ENCODE assay signal across 11 cellular contexts in genomic region chr7:3559178-3559765, GRCh38.
A peak's percentile ranks its signal among the peaks of the same experiment; 100 is the strongest.
DNase-seq lines count a peak whose midpoint lies in the region; ATAC-seq, FAIRE-seq and TF ChIP-seq lines count a peak whose summit lies in the region.
"Had no signal": no experiment of that assay in that cellular context is flagged by ENCODE, and none has a peak within 500 bp of the region (broad histone marks: within the 10 kb centered on the region; RNA-seq: fewer than 3 reads in every experiment).

No MANE protein-coding gene starts in this region.

- no peaks in the 10 kb centered on the region for H3K79me1 ChIP-seq in mesendoderm (ENCODE audit: low read length)

- H3K27ac ChIP-seq in A673 (ENCODE audit: low read depth, low read length, poor library complexity, severe bottlenecking) = no peak overlapping the region
- H3K27ac ChIP-seq in astrocyte (ENCODE audit: low read depth, low read length) = no peak overlapping the region
- H3K27ac ChIP-seq in keratinocyte (ENCODE audit: control insufficient read depth, insufficient read depth, low read length) = no peak overlapping the region
- no peak overlapping the region for H3K27ac ChIP-seq in mesendoderm (ENCODE audit: low read depth, low read length)
- no peak overlapping the region for H3K27ac ChIP-seq in kidney (ENCODE audit: low read depth in 2 of 2, low read length in 2 of 2)

- no CpG with 5 or more reads among the region's 4 CpGs for WGBS in mesendoderm (ENCODE audit: extremely low coverage, insufficient coverage, low lambda C conversion rate)

- H3K23ac ChIP-seq in mesendoderm (ENCODE audit: low read length) = no peak overlapping the region

- no peak overlapping the region for H4K5ac ChIP-seq in mesendoderm (ENCODE audit: low read length)

- no peak overlapping the region for H3K56ac ChIP-seq in mesendoderm (ENCODE audit: low read length)

- dilution Hi-C loops in keratinocyte (cut with MboI; ENCODE audit: extremely low pct_ligation_motif_present, low sequenced_read_pairs) = no loop called here

- no peaks in the 10 kb centered on the region for H3K36me3 ChIP-seq in A673 (ENCODE audit: insufficient read depth, low read length, poor library complexity, severe bottlenecking)
- H3K36me3 ChIP-seq in astrocyte (ENCODE audit: insufficient read depth, low read length) = no peaks in the 10 kb centered on the region
- no peaks in the 10 kb centered on the region for H3K36me3 ChIP-seq in keratinocyte (ENCODE audit: control insufficient read depth in 2 of 2, extremely low read depth in 1 of 2, insufficient read depth in 2 of 2, low read length in 2 of 2)
- no peaks in the 10 kb centered on the region for H3K36me3 ChIP-seq in mesendoderm (ENCODE audit: control insufficient read depth, insufficient read depth, low read length)
- H3K36me3 ChIP-seq in kidney (ENCODE audit: control insufficient read depth in 1 of 2, insufficient read depth in 2 of 2, low read length in 2 of 2) = no peaks in the 10 kb centered on the region

- POLR2A ChIA-PET in A673 (lab: Charles Lee; ENCODE audit: low non-redundant PET) = no interaction called here

- no peak for ATAC-seq in GM21381 (IDR thresholded peaks at IDR 0.05; ENCODE audit: unreplicated experiment)
- ATAC-seq: T-cell had no signal

- H3K4ac ChIP-seq in mesendoderm (ENCODE audit: low read depth, low read length) = no peak overlapping the region

- H3K27me3 Mint-ChIP-seq in astrocyte (ENCODE audit: low read depth, unreplicated experiment) = no peaks in the 10 kb centered on the region

- H3K18ac ChIP-seq in mesendoderm (ENCODE audit: low read length) = no peak overlapping the region

- intact Hi-C loops in A673 (cut with micrococcal nuclease; ENCODE audit: unreplicated experiment) = no loop called here
- intact Hi-C loops in kidney (cut with DNase I) = no loop called here

- CTCF ChIA-PET in A673 (lab: Charles Lee) = no interaction called here

- H4K20me1 ChIP-seq in astrocyte (ENCODE audit: insufficient read depth, low read length) (no peaks in the 10 kb centered on the region), keratinocyte (ENCODE audit: control insufficient read depth, extremely low read depth, insufficient read depth, low read length) (no peaks in the 10 kb centered on the region)

- H3K27ac Mint-ChIP-seq in astrocyte (ENCODE audit: unreplicated experiment) = no peak overlapping the region
- H3K27ac Mint-ChIP-seq: T-cell had no signal

- no peak overlapping the region for H2BK5ac ChIP-seq in mesendoderm (ENCODE audit: low read length)

- H3K9me3 Mint-ChIP-seq in astrocyte (ENCODE audit: unreplicated experiment) = peaks cover 3% of the 10 kb centered on the region
- H3K9me3 Mint-ChIP-seq: T-cell had no signal

- no peak overlapping the region for H2BK120ac ChIP-seq in mesendoderm (ENCODE audit: low read depth, low read length)

- H4K8ac ChIP-seq in mesendoderm (ENCODE audit: low read depth, low read length) = no peak overlapping the region

- BruUV-seq in A673 (replicated peaks; lab: Mats Ljungman, UMichigan) = no TSS peak

- H3K36me3 Mint-ChIP-seq in astrocyte (ENCODE audit: low read depth, unreplicated experiment) = no peaks in the 10 kb centered on the region
- H3K36me3 Mint-ChIP-seq: T-cell had no signal

- DNase-seq in A673 (ENCODE audit: low spot score) (peak; percentile 53), HK-2 (ENCODE audit: unreplicated experiment) (peak; percentile 1), astrocyte (ENCODE audit: low read depth) (peak; percentile 97), keratinocyte (ENCODE audit: low read depth, low spot score) (peak; percentile 48), mesendoderm (no peak), kidney (no peak)
- DNase-seq in stimulated activated CD4-positive, alpha-beta T cell treated with anti-CD3 and anti-CD28 coated beads, Interleukin-4, amount 100 ng/mL, for 24 hours = no peak
- DNase-seq: T-cell had no signal

- FAIRE-seq in astrocyte (lab: Jason Lieb, UNC) (no peak), keratinocyte (lab: Jason Lieb, UNC) (peak; percentile 67), kidney (lab: Jason Lieb, UNC) (no peak)
- FAIRE-seq: D721Med, frontal cortex had no signal

- H3K4me1 Mint-ChIP-seq in astrocyte (ENCODE audit: low read depth, unreplicated experiment) = peaks cover 5% of the 10 kb centered on the region

- no peak overlapping the region for H2AFZ ChIP-seq in astrocyte (ENCODE audit: low read depth, low read length)
- no peak overlapping the region for H2AFZ ChIP-seq in keratinocyte (ENCODE audit: control insufficient read depth, low read length)

- H3K9me3 ChIP-seq in A673 (ENCODE audit: low read depth, low read length, poor library complexity, severe bottlenecking) (peaks cover 10% of the 10 kb centered on the region), astrocyte (ENCODE audit: insufficient read depth, low read depth, low read length) (no peaks in the 10 kb centered on the region), keratinocyte (ENCODE audit: control insufficient read depth, low read depth, low read length) (no peaks in the 10 kb centered on the region), kidney (ENCODE audit: control insufficient read depth in 1 of 2, low read length in 2 of 2) (peaks cover 0 to 8% of the 10 kb centered on the region in 2 donors)

- H2BK15ac ChIP-seq in mesendoderm (replicated peaks; ENCODE audit: low read depth) = no peak overlapping the region

- H3K4me2 ChIP-seq in astrocyte (ENCODE audit: low read length) = peak overlapping the region; percentile 64
- H3K4me2 ChIP-seq in keratinocyte (ENCODE audit: control insufficient read depth, extremely low read depth, insufficient read depth, low read depth, low read length) = no peak overlapping the region
- no peak overlapping the region for H3K4me2 ChIP-seq in mesendoderm (ENCODE audit: low read length)

- H3K4me3 ChIP-seq in A673 (ENCODE audit: low read depth, low read length, poor library complexity, severe bottlenecking) (peak overlapping the region; percentile 12), astrocyte (ENCODE audit: insufficient read depth, low read depth, low read length) (no peak overlapping the region), keratinocyte (ENCODE audit: control insufficient read depth in 2 of 3, extremely low read depth in 1 of 3, insufficient read depth in 2 of 3, low read depth in 1 of 3, low read length in 3 of 3) (no peak overlapping the region), mesendoderm (ENCODE audit: low read length) (no peak overlapping the region), kidney (ENCODE audit: low read length in 2 of 2) (no peak overlapping the region)

- H3K9ac ChIP-seq in astrocyte (ENCODE audit: low read length) (no peak overlapping the region), keratinocyte (ENCODE audit: control insufficient read depth, extremely low read depth, insufficient read depth, low read length) (no peak overlapping the region), mesendoderm (ENCODE audit: low read length) (no peak overlapping the region), kidney (ENCODE audit: low read length in 2 of 2) (no peak overlapping the region)

- TF ChIP-seq CTCF in A673 (conservative IDR thresholded peaks at IDR 0.05; ENCODE audit: low read depth, low read length) = no peak
- no peak for TF ChIP-seq CTCF in astrocyte (IDR thresholded peaks at IDR 0.05; ENCODE audit: insufficient read depth, low read depth, low read length)
- no peak for TF ChIP-seq CTCF in keratinocyte (optimal IDR thresholded peaks at IDR 0.05 in 1 of 3, IDR thresholded peaks at IDR 0.05 in 1 of 3, conservative IDR thresholded peaks at IDR 0.05 in 1 of 3; ENCODE audit: extremely low read depth in 1 of 3, insufficient read depth in 2 of 3, low read length in 3 of 3)
- TF ChIP-seq CTCF in kidney (IDR thresholded peaks at IDR 0.05; ENCODE audit: borderline replicate concordance, extremely low read depth, insufficient read depth) = no peak

- H3K9me1 ChIP-seq in keratinocyte (ENCODE audit: control insufficient read depth, extremely low read depth, insufficient read depth, low read length) = no peaks in the 10 kb centered on the region

- no peak overlapping the region for H3K4me3 Mint-ChIP-seq in astrocyte (ENCODE audit: unreplicated experiment)
- H3K4me3 Mint-ChIP-seq: T-cell had no signal

- no peak overlapping the region for H2AK5ac ChIP-seq in mesendoderm (ENCODE audit: low read length)

- no peaks in the 10 kb centered on the region for H3K27me3 ChIP-seq in A673 (replicated peaks; ENCODE audit: insufficient read depth, low read depth, low read length, poor library complexity)
- H3K27me3 ChIP-seq in astrocyte (ENCODE audit: insufficient read depth, low read length) = no peaks in the 10 kb centered on the region
- H3K27me3 ChIP-seq in keratinocyte (ENCODE audit: control insufficient read depth, extremely low read depth, insufficient read depth, low read length) = no peaks in the 10 kb centered on the region
- H3K27me3 ChIP-seq in mesendoderm (ENCODE audit: insufficient read depth, low read length, poor library complexity) = no peaks in the 10 kb centered on the region

- H3K79me2 ChIP-seq in astrocyte (ENCODE audit: insufficient read depth, low read length) = no peaks in the 10 kb centered on the region
- no peaks in the 10 kb centered on the region for H3K79me2 ChIP-seq in keratinocyte (ENCODE audit: control insufficient read depth, insufficient read depth, low read length)
- no peaks in the 10 kb centered on the region for H3K79me2 ChIP-seq in mesendoderm (ENCODE audit: control insufficient read depth, insufficient read depth, low read length)

- H3K4me1 ChIP-seq in A673 (ENCODE audit: insufficient read depth, low read length, poor library complexity, severe bottlenecking) (peaks cover 14% of the 10 kb centered on the region), astrocyte (ENCODE audit: insufficient read depth, low read length) (peaks cover 3% of the 10 kb centered on the region), keratinocyte (ENCODE audit: control insufficient read depth, extremely low read depth, insufficient read depth, low read length) (peaks cover 2% of the 10 kb centered on the region), mesendoderm (ENCODE audit: control insufficient read depth, low read depth, low read length) (no peaks in the 10 kb centered on the region), kidney (ENCODE audit: control insufficient read depth in 1 of 2, insufficient read depth in 1 of 2, low read depth in 1 of 2, low read length in 2 of 2) (no peaks in the 10 kb centered on the region)

Comparison
In these comparisons a context has a peak if more than half of its experiments do, and no peak if none do; other contexts are left out.
1. DNase-seq: peak in A673 (single experiment), HK-2 (single experiment), astrocyte (single experiment) and keratinocyte (single experiment); none in stimulated activated CD4-positive, alpha-beta T cell treated with anti-CD3 and anti-CD28 coated beads, Interleukin-4, amount 100 ng/mL, for 24 hours (single experiment), mesendoderm (single experiment) and kidney (single experiment).